ENCODE assay signal across 30 cellular contexts in genomic region chr10:72895236-72895850, GRCh38. TPM values are rescaled to one million over a fixed set of nuclear protein-coding genes. Genes with fewer than 3 reads are reported as not detected.
"Had no signal": no experiment of that assay in that cellular context is flagged by ENCODE, and none has a peak within 500 bp of the region (broad histone marks: within the 10 kb centered on the region; RNA-seq: fewer than 3 reads in every experiment).

No MANE protein-coding gene starts in this region.

- H3K36me3 ChIP-seq: gastrocnemius medialis, ovary, suprapubic skin, transverse colon, upper lobe of right lung, uterus had no signal

- H3K9me3 Mint-ChIP-seq: mesothelial cell of epicardium; naive thymus-derived CD8-positive, alpha-beta T cell; nephron progenitor cell; stimulated activated naive CD8-positive, alpha-beta T cell treated with anti-CD3 and anti-CD28 coated beads, Interleukin-15, amount 100 ng/mL, for 72 hours had no signal

- ATAC-seq: gastrocnemius medialis; left lobe of liver; naive thymus-derived CD8-positive, alpha-beta T cell; psoas muscle; right cardiac atrium; stimulated activated naive CD8-positive, alpha-beta T cell treated with anti-CD3 and anti-CD28 coated beads, Interleukin-15, amount 100 ng/mL, for 72 hours; upper lobe of right lung had no signal

- H3K4me1 ChIP-seq: psoas muscle, suprapubic skin, transverse colon, upper lobe of right lung, uterus had no signal

- H3K4me3 Mint-ChIP-seq: mesothelial cell of epicardium; naive thymus-derived CD8-positive, alpha-beta T cell; nephron progenitor cell; stimulated activated naive CD8-positive, alpha-beta T cell treated with anti-CD3 and anti-CD28 coated beads, Interleukin-15, amount 100 ng/mL, for 72 hours had no signal

- FAIRE-seq: keratinocyte had no signal

- H3K27ac ChIP-seq: gastrocnemius medialis, ovary, psoas muscle, skin epidermis, suprapubic skin, transverse colon, upper lobe of right lung, uterus had no signal

- H3K27me3 ChIP-seq: gastrocnemius medialis, ovary, suprapubic skin, transverse colon, upper lobe of right lung, uterus had no signal

- H3K36me3 Mint-ChIP-seq: mesothelial cell of epicardium; naive thymus-derived CD8-positive, alpha-beta T cell had no signal

- H3K9me3 ChIP-seq: gastrocnemius medialis, ovary, psoas muscle, suprapubic skin, transverse colon, upper lobe of right lung, uterus had no signal

- H3K4me3 ChIP-seq: gastrocnemius medialis, ovary, psoas muscle, skin epidermis, suprapubic skin, transverse colon, upper lobe of right lung, uterus had no signal

- DNase-seq: cortex of kidney; foreskin fibroblast; gastrocnemius medialis; head of caudate nucleus; mesenchymal stem cell; naive thymus-derived CD8-positive, alpha-beta T cell; nephron progenitor cell; occipital lobe; ovary; posterior cingulate gyrus; psoas muscle; right cardiac atrium; stimulated activated CD4-positive, alpha-beta T cell treated with anti-CD3 and anti-CD28 coated beads, Interleukin-15, amount 100 ng/mL, for 24 hours; stimulated activated CD4-positive, alpha-beta T cell treated with anti-CD3 and anti-CD28 coated beads, Interleukin-4, amount 100 ng/mL, for 1 hour; stimulated activated CD8-positive, alpha-beta memory T cell treated with anti-CD3 and anti-CD28 coated beads, Interleukin-4, amount 100 ng/mL, for 48 hours; stimulated activated naive CD4-positive, alpha-beta T cell; stimulated activated naive CD8-positive, alpha-beta T cell treated with anti-CD3 and anti-CD28 coated beads, Interleukin-15, amount 100 ng/mL, for 72 hours; transverse colon; upper lobe of right lung; uterus had no signal

- H3K27ac Mint-ChIP-seq: mesothelial cell of epicardium; naive thymus-derived CD8-positive, alpha-beta T cell; nephron progenitor cell; stimulated activated naive CD8-positive, alpha-beta T cell treated with anti-CD3 and anti-CD28 coated beads, Interleukin-15, amount 100 ng/mL, for 72 hours had no signal

- H3K4me1 Mint-ChIP-seq: mesothelial cell of epicardium; naive thymus-derived CD8-positive, alpha-beta T cell; nephron progenitor cell; stimulated activated naive CD8-positive, alpha-beta T cell treated with anti-CD3 and anti-CD28 coated beads, Interleukin-15, amount 100 ng/mL, for 72 hours had no signal

RNA-seq across cellular contexts. Expression of gene OIT3, which starts 1.8 kb away (rescaled TPM):
- total RNA-seq: glomerular endothelial cell; lower leg skin; naive thymus-derived CD8-positive, alpha-beta T cell; psoas muscle; suprapubic skin; upper lobe of right lung had no signal
- polyA plus RNA-seq: naive thymus-derived CD8-positive, alpha-beta T cell had no signal

RNA-seq across cellular contexts. Expression of gene PLA2G12B, which starts 59.3 kb away (rescaled TPM):
- total RNA-seq: gastrocnemius medialis; glomerular endothelial cell; lower leg skin; lung microvascular endothelial cell; mesothelial cell of epicardium; mucosa of gallbladder; naive thymus-derived CD8-positive, alpha-beta T cell; occipital lobe; ovary; suprapubic skin; uterus had no signal
- polyA plus RNA-seq: esophagus; keratinocyte; naive thymus-derived CD8-positive, alpha-beta T cell; ovary had no signal
